In genomic region chr9:3277200-3277599, GRCh38 we compare ENCODE assay signal across 20 cellular contexts.
A peak's percentile ranks its signal among the peaks of the same experiment; 100 is the strongest.
DNase-seq lines count a peak whose midpoint lies in the region; ATAC-seq, FAIRE-seq and TF ChIP-seq lines count a peak whose summit lies in the region.
"Had no signal": no experiment of that assay in that cellular context is flagged by ENCODE, and none has a peak within 500 bp of the region (broad histone marks: within the 10 kb centered on the region; RNA-seq: fewer than 3 reads in every experiment).

No MANE protein-coding gene starts in this region.

- TF ChIP-seq CTCF in A549 (IDR thresholded peaks at IDR 0.05) (no peak), stomach (IDR thresholded peaks at IDR 0.05) (no peak)

- H3K4me1 ChIP-seq in A549 (no peaks in the 10 kb centered on the region), stomach (no peaks in the 10 kb centered on the region)
- H3K4me1 ChIP-seq: heart left ventricle, lower lobe of right lung, Peyer's patch, sigmoid colon had no signal

- WGBS in A549 (ENCODE audit: missing lambda C conversion rate), result 90% methylated on average over 2 of the region's 2 CpGs
- WGBS in stomach, 5 donors, result 86 to 97% (median 95%) methylated on average over 2 of the region's 2 CpGs

- POLR2A ChIA-PET in A549 (lab: Yijun Ruan, JAX), result no interaction called here

- DNase-seq in A549 (ENCODE audit: low read depth in 1 of 2, low spot score in 1 of 2) (no peak), stomach (no peak), NCI-H526 (lab: John Stamatoyannopoulos, UW) (no peak)
- DNase-seq: DMS79; effector memory CD4-positive, alpha-beta T cell; heart left ventricle; lower lobe of right lung; naive B cell; NCI-H1092; NCI-H2107; NCI-H526 treated with DMSO at 0.1 percent for 48 hours; Peyer's patch; sigmoid colon; T-helper 9 cell had no signal

- TF ChIP-seq POLR2A in A549 (IDR thresholded peaks at IDR 0.05; ENCODE audit: low read length) (no peak), stomach (IDR thresholded peaks at IDR 0.05) (no peak)

- no peak overlapping the region for H3K4me3 ChIP-seq in A549
- no peak overlapping the region for H3K4me3 ChIP-seq in stomach
- H3K4me3 ChIP-seq: heart left ventricle, lower lobe of right lung, Peyer's patch, sigmoid colon, SK-N-MC had no signal

- H3K36me3 ChIP-seq in stomach, result peaks cover 0 to 29% (median 20%) of the 10 kb centered on the region in 4 donors

- H3K27ac ChIP-seq in A549 (no peak overlapping the region), stomach (no peak overlapping the region)
- H3K27ac ChIP-seq: heart left ventricle, lower lobe of right lung, Peyer's patch, sigmoid colon, SK-N-MC had no signal

- H3K4me2 ChIP-seq in A549, result no peak overlapping the region

- intact Hi-C loops in stomach (cut with DNase I; ENCODE audit: low total_unique reads), result no loop called here

- no peak for TF ChIP-seq RAD21 in A549 (conservative IDR thresholded peaks at IDR 0.05 in 1 of 2, IDR thresholded peaks at IDR 0.05 in 1 of 2)

- ATAC-seq in A549 (no peak), GM18907 (IDR thresholded peaks at IDR 0.05; ENCODE audit: unreplicated experiment) (peak; percentile 61), GM21717 (IDR thresholded peaks at IDR 0.05; ENCODE audit: unreplicated experiment) (peak; percentile 68), HG03432 (IDR thresholded peaks at IDR 0.05; ENCODE audit: unreplicated experiment) (peak; percentile 60), GM19467 (IDR thresholded peaks at IDR 0.05; ENCODE audit: unreplicated experiment) (no peak), HG03135 (IDR thresholded peaks at IDR 0.05; ENCODE audit: unreplicated experiment) (no peak)
- ATAC-seq: heart left ventricle, lower lobe of right lung had no signal

- H3K9me3 ChIP-seq in A549 (no peaks in the 10 kb centered on the region), stomach (no peaks in the 10 kb centered on the region)
- H3K9me3 ChIP-seq: heart left ventricle, lower lobe of right lung, Peyer's patch, sigmoid colon had no signal

- CTCF ChIA-PET in A549 (lab: Yijun Ruan, JAX), result no interaction called here

- H3K27me3 ChIP-seq in stomach, result no peaks in the 10 kb centered on the region
- H3K27me3 ChIP-seq: heart left ventricle, Peyer's patch, sigmoid colon had no signal

- TF ChIP-seq EP300 in A549 (IDR thresholded peaks at IDR 0.05), result no peak
- TF ChIP-seq EP300 in stomach (IDR thresholded peaks at IDR 0.05), result no peak

- peak; percentile 51 for FAIRE-seq in A549 (lab: Jason Lieb, UNC)

TF ChIP-seq in A549, 52 proteins besides CTCF, POLR2A, EP300 and RAD21:
- TF ChIP-seq ZFP36 (IDR thresholded peaks at IDR 0.05; ENCODE audit: borderline replicate concordance, partially characterized antibody), result no peak
- no peak for TF ChIP-seq RARB (CRISPR knock-in tag; IDR thresholded peaks at IDR 0.05)
- TF ChIP-seq, protein P1, sequence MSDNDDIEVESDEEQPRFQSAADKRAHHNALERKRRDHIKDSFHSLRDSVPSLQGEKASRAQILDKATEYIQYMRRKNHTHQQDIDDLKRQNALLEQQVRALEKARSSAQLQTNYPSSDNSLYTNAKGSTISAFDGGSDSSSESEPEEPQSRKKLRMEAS (IDR thresholded peaks at IDR 0.05), result no peak
- no peak for TF ChIP-seq TP53 (CRISPR knock-in tag; IDR thresholded peaks at IDR 0.05)
- TF ChIP-seq MYC (IDR thresholded peaks at IDR 0.05; ENCODE audit: borderline replicate concordance, low read length), result no peak
- no peak for TF ChIP-seq ZNF302 (CRISPR knock-in tag; IDR thresholded peaks at IDR 0.05)
- TF ChIP-seq MAZ (IDR thresholded peaks at IDR 0.05; ENCODE audit: borderline replicate concordance, low read depth, low read length), result no peak
- no peak for TF ChIP-seq SMC3 (IDR thresholded peaks at IDR 0.05)
- no peak for TF ChIP-seq FOSL2 (IDR thresholded peaks at IDR 0.05)
- TF ChIP-seq FOSL2 (CRISPR knock-in tag; IDR thresholded peaks at IDR 0.05), result no peak
- no peak for TF ChIP-seq ATOH8 (CRISPR knock-in tag; IDR thresholded peaks at IDR 0.05; ENCODE audit: low read depth)
- no peak for TF ChIP-seq NFE2L2 (conservative IDR thresholded peaks at IDR 0.05; ENCODE audit: low read length)
- no peak for TF ChIP-seq HDAC2 (IDR thresholded peaks at IDR 0.05)
TF ChIP-seq in A549: peak in this region for 0.

Comparison
In these comparisons a context has a peak if more than half of its experiments do, and no peak if none do; other contexts are left out.
1. ATAC-seq: peak in GM18907 (single experiment), GM21717 (single experiment) and HG03432 (single experiment); none in A549 (0 of 2), GM19467 (single experiment) and HG03135 (single experiment).